8 cellular contexts compared by ENCODE assay signal in genomic region chr10:101120884-101121660, GRCh38. TPM values are rescaled to one million over a fixed set of nuclear protein-coding genes. Genes with fewer than 3 reads are reported as not detected.
DNase-seq lines count a peak whose midpoint lies in the region; ATAC-seq, FAIRE-seq and TF ChIP-seq lines count a peak whose summit lies in the region.

No MANE protein-coding gene starts in this region.

- H3K4me3 ChIP-seq in CD8-positive, alpha-beta T cell (ENCODE audit: low read depth, low read length): peak overlapping the region; percentile 54
- peak overlapping the region; percentile 11; the same call in 1 of the 2 replicates for H3K4me3 ChIP-seq in Jurkat, Clone E6-1 (ENCODE audit: low read length)
- H3K4me3 ChIP-seq in bronchial epithelial cell (ENCODE audit: low read depth, low read length) (peak overlapping the region; percentile 40), mucosa of descending colon (no peak overlapping the region), aorta (ENCODE audit: low read length in 2 of 2) (peak overlapping the region; percentile 11 to 48)

- TF ChIP-seq CTCF in CD8-positive, alpha-beta T cell (IDR thresholded peaks at IDR 0.05): no peak
- TF ChIP-seq CTCF in bronchial epithelial cell (IDR thresholded peaks at IDR 0.05; ENCODE audit: insufficient read depth, low read length, severe bottlenecking) (no peak), mucosa of descending colon (IDR thresholded peaks at IDR 0.05) (no peak)

- peaks cover 28% of the 10 kb centered on the region for H3K4me1 Mint-ChIP-seq in CD8-positive, alpha-beta T cell (ENCODE audit: low read depth)

- peaks cover 4% of the 10 kb centered on the region for H3K36me3 Mint-ChIP-seq in CD8-positive, alpha-beta T cell

- no peak overlapping the region for H3K27ac ChIP-seq in CD8-positive, alpha-beta T cell (ENCODE audit: low read depth, low read length)
- H3K27ac ChIP-seq in aorta (ENCODE audit: low read depth in 1 of 2, low read length in 2 of 2): no peak overlapping the region

- H3K27me3 Mint-ChIP-seq in CD8-positive, alpha-beta T cell (ENCODE audit: low read depth): peaks cover 48% of the 10 kb centered on the region

- H3K27ac Mint-ChIP-seq in CD8-positive, alpha-beta T cell: peak overlapping the region; percentile 37

- FAIRE-seq in bronchial epithelial cell (lab: Jason Lieb, UNC): no peak

- H3K4me3 Mint-ChIP-seq in CD8-positive, alpha-beta T cell: peak overlapping the region; percentile 98

- no peaks in the 10 kb centered on the region for H3K36me3 ChIP-seq in CD8-positive, alpha-beta T cell (ENCODE audit: insufficient read depth, low read length)
- no peaks in the 10 kb centered on the region for H3K36me3 ChIP-seq in bronchial epithelial cell (ENCODE audit: control insufficient read depth, insufficient read depth, low read length)
- no peaks in the 10 kb centered on the region for H3K36me3 ChIP-seq in mucosa of descending colon (ENCODE audit: low read depth)
- H3K36me3 ChIP-seq in aorta (ENCODE audit: control insufficient read depth in 1 of 2, insufficient read depth in 2 of 2, low read length in 1 of 2): no peaks in the 10 kb centered on the region

- peak; percentile 78 for ATAC-seq in CD8-positive, alpha-beta T cell
- ATAC-seq in mucosa of descending colon (peak; percentile 87), aorta (ENCODE audit: low FRiP score) (no peak)

- peaks cover 36% of the 10 kb centered on the region for H3K27me3 ChIP-seq in CD8-positive, alpha-beta T cell (ENCODE audit: insufficient read depth, low read length)
- H3K27me3 ChIP-seq in bronchial epithelial cell (ENCODE audit: control insufficient read depth, insufficient read depth, low read length) (peaks cover 53% of the 10 kb centered on the region), aorta (ENCODE audit: control insufficient read depth in 1 of 2, insufficient read depth in 2 of 2, low read length in 1 of 2) (no peaks in the 10 kb centered on the region)

- peak in 6 of 7 experiments; percentile 19 to 66 (median 41) for DNase-seq in CD8-positive, alpha-beta T cell
- no peak for DNase-seq in Jurkat, Clone E6-1 (ENCODE audit: low read depth, low spot score)
- DNase-seq in bronchial epithelial cell (ENCODE audit: low read depth) (no peak), mucosa of descending colon (peak; percentile 77 to 79 (median 79)), aorta (peak in 1 of 2 donors; percentile 68), AML-193 (lab: John Stamatoyannopoulos, UW) (no peak), GM19240 (ENCODE audit: insufficient read length, low spot score) (no peak), NCI-H1694 treated with DMSO at 0.1 percent for 48 hours (lab: John Stamatoyannopoulos, UW) (no peak)

- no peaks in the 10 kb centered on the region for H3K9me3 ChIP-seq in CD8-positive, alpha-beta T cell (ENCODE audit: low read length)
- no peaks in the 10 kb centered on the region for H3K9me3 ChIP-seq in mucosa of descending colon
- H3K9me3 ChIP-seq in aorta (ENCODE audit: control insufficient read depth, low read length): no peaks in the 10 kb centered on the region

- no peaks in the 10 kb centered on the region for H3K9me3 Mint-ChIP-seq in CD8-positive, alpha-beta T cell

- POLR2A ChIA-PET in CD8-positive, alpha-beta T cell (lab: Charles Lee): interaction anchor here (0.7 to 1.0 kb wide), 2 partner anchors 10 to 21 kb away, joined by 3 to 4 read pairs; no protein-coding TSS in a partner anchor

- 8 to 10% methylated on average over 41 of the region's 41 CpGs for WGBS in aorta, 2 donors

- H3K4me1 ChIP-seq in CD8-positive, alpha-beta T cell (ENCODE audit: insufficient read depth, low read length): peaks cover 27% of the 10 kb centered on the region
- peaks cover 20% of the 10 kb centered on the region for H3K4me1 ChIP-seq in mucosa of descending colon (ENCODE audit: low read depth)
- no peaks in the 10 kb centered on the region for H3K4me1 ChIP-seq in aorta (ENCODE audit: control insufficient read depth in 1 of 2, insufficient read depth in 2 of 2, low read length in 2 of 2)

- CTCF ChIA-PET in CD8-positive, alpha-beta T cell (lab: Charles Lee): interaction anchor here (2.0 to 2.6 kb wide), 2 partner anchors 21 to 25 kb away, joined by 17 to 20 read pairs; no protein-coding TSS in a partner anchor

- intact Hi-C loops in CD8-positive, alpha-beta T cell (cut with DNase I, micrococcal nuclease): no loop called here
- intact Hi-C loops in mucosa of descending colon (cut with DNase I, micrococcal nuclease) (no loop called here), aorta (cut with DNase I) (no loop called here)

RNA-seq across cellular contexts. Expression of gene TLX1, which starts 10.0 kb away (rescaled TPM):
- not detected for total RNA-seq in CD8-positive, alpha-beta T cell
- not detected for polyA plus RNA-seq in Jurkat, Clone E6-1 (2012; ENCODE audit: insufficient read depth, insufficient read length)
- total RNA-seq in bronchial epithelial cell (not detected in 2 replicates), mucosa of descending colon (1 to 10 TPM in 1 of 3 donors, under 1 TPM in 1, not detected in 1; 0.93 to 1.0 TPM), aorta (not detected)
- under 1 TPM in 1 of 2 donors, not detected in 1; 0.13 TPM for polyA plus RNA-seq in aorta

RNA-seq across cellular contexts. Expression of gene KAZALD1, which starts 59.3 kb away (rescaled TPM):
- not detected for total RNA-seq in CD8-positive, alpha-beta T cell
- 9.6 TPM for polyA plus RNA-seq in Jurkat, Clone E6-1 (2012; ENCODE audit: insufficient read depth, insufficient read length)
- total RNA-seq in bronchial epithelial cell (1.6 and 4.0 TPM in 2 replicates), mucosa of descending colon (10 to 100 TPM in 2 of 3 donors, 1 to 10 TPM in 1; 8.5 to 20.0 (median 16.7) TPM), aorta (10 to 100 TPM; 12.4 to 17.6 TPM)
- polyA plus RNA-seq in aorta: 10 to 100 TPM; 12.9 to 20.7 TPM

Comparison
In these comparisons a context has a peak if more than half of its experiments do, and no peak if none do; other contexts are left out.
1. DNase-seq: peak in CD8-positive, alpha-beta T cell (6 of 7) and mucosa of descending colon (3 of 3); none in Jurkat, Clone E6-1 (single experiment), bronchial epithelial cell (single experiment), AML-193 (0 of 2), GM19240 (single experiment) and NCI-H1694 treated with DMSO at 0.1 percent for 48 hours (single experiment).